Comparison of ENCODE assay signal across 14 cellular contexts in the genomic region with DNA sequence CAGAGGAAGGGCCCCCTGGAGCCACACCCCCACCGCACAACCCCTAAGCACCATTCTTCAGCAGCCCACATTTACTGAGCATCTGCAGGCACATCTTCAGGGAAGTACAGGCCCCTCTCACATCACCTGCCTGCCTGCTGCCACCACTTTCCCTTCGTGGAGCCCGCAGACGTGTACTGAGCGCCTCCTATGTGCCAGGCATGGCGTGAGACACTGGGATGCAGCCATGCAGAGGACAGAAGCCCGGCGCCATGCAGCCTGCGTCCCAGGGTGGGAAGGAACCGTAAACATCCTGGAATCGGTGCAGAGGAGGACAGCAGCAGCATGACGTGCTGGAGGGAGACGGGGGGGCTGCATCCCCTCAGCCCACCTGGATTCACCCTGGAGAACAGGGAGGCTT.
DNase-seq lines count a peak whose midpoint lies in the region; ATAC-seq and TF ChIP-seq lines count a peak whose summit lies in the region.
"Had no signal": no experiment of that assay in that cellular context is flagged by ENCODE, and none has a peak within 500 bp of the region (broad histone marks: within the 10 kb centered on the region; RNA-seq: fewer than 3 reads in every experiment).

No MANE protein-coding gene starts in this region.

- no peak for TF ChIP-seq POLR2A in NB4 (IDR thresholded peaks at IDR 0.05; ENCODE audit: extremely low read depth, insufficient read length)

- no peak for ATAC-seq in activated naive CD4-positive, alpha-beta T cell treated with anti-CD3 and anti-CD28 coated beads, Interleukin-2, amount 50 U/mL, for 72 hours
- ATAC-seq in activated T-helper 17 cell treated with anti-CD3 and anti-CD28 coated beads, Interleukin-2, amount 50 U/mL, for 72 hours (replicated peaks), result no peak
- ATAC-seq: heart left ventricle had no signal

- H3K4me1 Mint-ChIP-seq in activated naive CD4-positive, alpha-beta T cell treated with anti-CD3 and anti-CD28 coated beads, Interleukin-2, amount 10 ng/mL, durations not matched to agents 7 days and 5 days, result no peaks in the 10 kb centered on the region
- H3K4me1 Mint-ChIP-seq in activated T-helper 17 cell treated with anti-CD3 and anti-CD28 coated beads, Interleukin-2, amount 50 U/mL, for 72 hours, result no peaks in the 10 kb centered on the region
- H3K4me1 Mint-ChIP-seq: activated CD4-positive, alpha-beta T cell treated with anti-CD3 and anti-CD28 coated beads, Interleukin-2, amount 10 ng/mL, durations not matched to agents 7 days and 5 days; activated naive CD8-positive, alpha-beta T cell treated with anti-CD3 and anti-CD28 coated beads for 36 hours had no signal

- H3K36me3 Mint-ChIP-seq in activated naive CD4-positive, alpha-beta T cell treated with anti-CD3 and anti-CD28 coated beads, Interleukin-2, amount 10 ng/mL, durations not matched to agents 7 days and 5 days, result no peaks in the 10 kb centered on the region
- H3K36me3 Mint-ChIP-seq in activated naive CD4-positive, alpha-beta T cell treated with anti-CD3 and anti-CD28 coated beads, Interleukin-2, amount 50 U/mL, for 72 hours, result no peaks in the 10 kb centered on the region
- H3K36me3 Mint-ChIP-seq in activated T-helper 17 cell treated with anti-CD3 and anti-CD28 coated beads, Interleukin-2, amount 50 U/mL, for 72 hours (ENCODE audit: low read depth), result no peaks in the 10 kb centered on the region
- H3K36me3 Mint-ChIP-seq: activated naive CD8-positive, alpha-beta T cell treated with anti-CD3 and anti-CD28 coated beads for 36 hours had no signal

- H3K27ac Mint-ChIP-seq in activated naive CD4-positive, alpha-beta T cell treated with anti-CD3 and anti-CD28 coated beads, Interleukin-2, amount 10 ng/mL, durations not matched to agents 7 days and 5 days, result no peak overlapping the region
- no peak overlapping the region for H3K27ac Mint-ChIP-seq in activated naive CD4-positive, alpha-beta T cell treated with anti-CD3 and anti-CD28 coated beads, Interleukin-2, amount 50 U/mL, for 72 hours
- H3K27ac Mint-ChIP-seq in activated T-helper 17 cell treated with anti-CD3 and anti-CD28 coated beads, Interleukin-2, amount 50 U/mL, for 72 hours, result no peak overlapping the region
- H3K27ac Mint-ChIP-seq: activated CD4-positive, alpha-beta T cell treated with anti-CD3 and anti-CD28 coated beads, Interleukin-2, amount 10 ng/mL, durations not matched to agents 7 days and 5 days; activated naive CD8-positive, alpha-beta T cell treated with anti-CD3 and anti-CD28 coated beads for 36 hours had no signal

- H3K4me3 Mint-ChIP-seq in activated naive CD4-positive, alpha-beta T cell treated with anti-CD3 and anti-CD28 coated beads, Interleukin-2, amount 10 ng/mL, durations not matched to agents 7 days and 5 days, result no peak overlapping the region
- H3K4me3 Mint-ChIP-seq in activated T-helper 17 cell treated with anti-CD3 and anti-CD28 coated beads, Interleukin-2, amount 50 U/mL, for 72 hours, result no peak overlapping the region
- H3K4me3 Mint-ChIP-seq: activated CD4-positive, alpha-beta T cell treated with anti-CD3 and anti-CD28 coated beads, Interleukin-2, amount 10 ng/mL, durations not matched to agents 7 days and 5 days; activated naive CD8-positive, alpha-beta T cell treated with anti-CD3 and anti-CD28 coated beads for 36 hours had no signal

- peak; percentile 31 for TF ChIP-seq CTCF in NB4 (IDR thresholded peaks at IDR 0.05; ENCODE audit: low read depth, low read length)

- no peaks in the 10 kb centered on the region for H3K9me3 Mint-ChIP-seq in activated naive CD4-positive, alpha-beta T cell treated with anti-CD3 and anti-CD28 coated beads, Interleukin-2, amount 10 ng/mL, durations not matched to agents 7 days and 5 days
- no peaks in the 10 kb centered on the region for H3K9me3 Mint-ChIP-seq in activated naive CD4-positive, alpha-beta T cell treated with anti-CD3 and anti-CD28 coated beads, Interleukin-2, amount 50 U/mL, for 72 hours
- no peaks in the 10 kb centered on the region for H3K9me3 Mint-ChIP-seq in activated T-helper 17 cell treated with anti-CD3 and anti-CD28 coated beads, Interleukin-2, amount 50 U/mL, for 72 hours
- H3K9me3 Mint-ChIP-seq: activated CD4-positive, alpha-beta T cell treated with anti-CD3 and anti-CD28 coated beads, Interleukin-2, amount 10 ng/mL, durations not matched to agents 7 days and 5 days; activated naive CD8-positive, alpha-beta T cell treated with anti-CD3 and anti-CD28 coated beads for 36 hours had no signal

- peak; percentile 25 for DNase-seq in activated naive CD4-positive, alpha-beta T cell treated with anti-CD3 and anti-CD28 coated beads, Interleukin-2, amount 10 ng/mL, durations not matched to agents 7 days and 5 days
- no peak for DNase-seq in activated naive CD4-positive, alpha-beta T cell treated with anti-CD3 and anti-CD28 coated beads, Interleukin-2, amount 50 U/mL, for 72 hours (ENCODE audit: low spot score in 2 of 2)
- no peak for DNase-seq in NB4 (ENCODE audit: low read depth)
- DNase-seq in dermis blood vessel endothelial cell, result peak; percentile 20
- no peak for DNase-seq in activated CD8-positive, alpha-beta memory T cell treated with anti-CD3 and anti-CD28 coated beads, Interleukin-2, amount 50 U/mL, for 4 hours
- no peak for DNase-seq in NCI-H1436 treated with DMSO at 0.1 percent for 48 hours (lab: John Stamatoyannopoulos, UW)
- DNase-seq in HuH-7.5 (ENCODE audit: low spot score), result no peak
- DNase-seq: activated CD4-positive, alpha-beta T cell treated with anti-CD3 and anti-CD28 coated beads, Interleukin-2, amount 10 ng/mL, durations not matched to agents 7 days and 5 days; activated naive CD8-positive, alpha-beta T cell treated with anti-CD3 and anti-CD28 coated beads for 36 hours; C1 segment of cervical spinal cord; mesenchymal stem cell; stimulated activated CD4-positive, alpha-beta T cell treated with anti-CD3 and anti-CD28 coated beads, Interleukin-4, amount 100 ng/mL, for 4 hours had no signal

- CTCF ChIA-PET in activated naive CD4-positive, alpha-beta T cell treated with anti-CD3 and anti-CD28 coated beads, Interleukin-2, amount 10 ng/mL, durations not matched to agents 7 days and 5 days (lab: Charles Lee), result interaction anchor here (1.0 kb wide), 1 partner anchor 297 kb away, joined by 3 read pairs; no protein-coding TSS in a partner anchor

- peaks cover 4% of the 10 kb centered on the region for H3K27me3 Mint-ChIP-seq in activated naive CD4-positive, alpha-beta T cell treated with anti-CD3 and anti-CD28 coated beads, Interleukin-2, amount 10 ng/mL, durations not matched to agents 7 days and 5 days
- H3K27me3 Mint-ChIP-seq in activated T-helper 17 cell treated with anti-CD3 and anti-CD28 coated beads, Interleukin-2, amount 50 U/mL, for 72 hours, result no peaks in the 10 kb centered on the region
- H3K27me3 Mint-ChIP-seq: activated CD4-positive, alpha-beta T cell treated with anti-CD3 and anti-CD28 coated beads, Interleukin-2, amount 10 ng/mL, durations not matched to agents 7 days and 5 days; activated naive CD8-positive, alpha-beta T cell treated with anti-CD3 and anti-CD28 coated beads for 36 hours had no signal

- no peak overlapping the region for H3K4me3 ChIP-seq in NB4 (ENCODE audit: low read depth, low read length)
- H3K4me3 ChIP-seq: heart left ventricle had no signal

Comparison
In these comparisons a context has a peak if more than half of its experiments do, and no peak if none do; other contexts are left out.
1. DNase-seq: peak in activated naive CD4-positive, alpha-beta T cell treated with anti-CD3 and anti-CD28 coated beads, Interleukin-2, amount 10 ng/mL, durations not matched to agents 7 days and 5 days (single experiment) and dermis blood vessel endothelial cell (single experiment); none in activated naive CD4-positive, alpha-beta T cell treated with anti-CD3 and anti-CD28 coated beads, Interleukin-2, amount 50 U/mL, for 72 hours (0 of 2), NB4 (single experiment), activated CD8-positive, alpha-beta memory T cell treated with anti-CD3 and anti-CD28 coated beads, Interleukin-2, amount 50 U/mL, for 4 hours (single experiment), NCI-H1436 treated with DMSO at 0.1 percent for 48 hours (single experiment) and HuH-7.5 (single experiment).